In the genomic region with DNA sequence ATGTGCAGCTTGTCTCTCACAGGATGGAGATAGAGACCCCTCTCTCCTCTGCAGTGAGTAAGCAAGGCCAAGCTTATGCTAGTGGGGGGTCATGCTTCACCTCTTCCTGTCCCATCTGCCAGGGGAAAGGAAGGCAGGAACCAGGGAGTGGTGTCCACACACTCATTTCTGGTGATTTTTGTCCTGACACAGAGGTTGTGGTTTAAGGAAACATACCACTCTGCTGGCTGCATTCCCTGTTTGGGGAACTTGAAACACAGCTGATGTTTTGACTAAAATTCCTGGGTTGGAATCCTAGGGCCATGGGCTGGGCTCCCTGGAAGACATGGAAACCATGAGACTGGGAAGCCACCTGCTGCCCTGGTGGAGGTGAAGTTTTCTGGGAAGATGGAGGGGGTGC, we compare ENCODE assay signal across 22 cellular contexts. TPM values are rescaled to one million over a fixed set of nuclear protein-coding genes. Genes with fewer than 3 reads are reported as not detected.
"Had no signal": no experiment of that assay in that cellular context is flagged by ENCODE, and none has a peak within 500 bp of the region (broad histone marks: within the 10 kb centered on the region; RNA-seq: fewer than 3 reads in every experiment).

No MANE protein-coding gene starts in this region.

- H3K4me1 ChIP-seq: Peyer's patch had no signal

- H3K4me3 ChIP-seq: Peyer's patch had no signal

- H3K4me1 Mint-ChIP-seq: activated naive CD4-positive, alpha-beta T cell treated with anti-CD3 and anti-CD28 coated beads, Interleukin-2, amount 10 ng/mL, durations not matched to agents 7 days and 5 days; activated naive CD8-positive, alpha-beta T cell treated with anti-CD3 and anti-CD28 coated beads for 36 hours; activated T-helper 17 cell treated with anti-CD3 and anti-CD28 coated beads, Interleukin-2, amount 50 U/mL, for 72 hours had no signal

- FAIRE-seq: bronchial epithelial cell had no signal

- H3K36me3 ChIP-seq: Peyer's patch had no signal

- H3K27ac ChIP-seq: Peyer's patch had no signal

- H3K4me3 Mint-ChIP-seq: activated naive CD4-positive, alpha-beta T cell treated with anti-CD3 and anti-CD28 coated beads, Interleukin-2, amount 10 ng/mL, durations not matched to agents 7 days and 5 days; activated naive CD8-positive, alpha-beta T cell treated with anti-CD3 and anti-CD28 coated beads for 36 hours; activated T-helper 17 cell treated with anti-CD3 and anti-CD28 coated beads, Interleukin-2, amount 50 U/mL, for 72 hours; T-helper 1 cell treated with Interleukin-12 subunit alpha and Interleukin-12 subunit beta and Interleukin-4 antibody, amounts not matched to agents 30 μg/mL and 1 μg/mL, for 36 hours had no signal

- H3K9me3 ChIP-seq: Peyer's patch had no signal

- H3K9me3 Mint-ChIP-seq: activated naive CD4-positive, alpha-beta T cell treated with anti-CD3 and anti-CD28 coated beads, Interleukin-2, amount 10 ng/mL, durations not matched to agents 7 days and 5 days; activated T-helper 17 cell treated with anti-CD3 and anti-CD28 coated beads, Interleukin-2, amount 50 U/mL, for 72 hours; T-helper 1 cell treated with Interleukin-12 subunit alpha and Interleukin-12 subunit beta and Interleukin-4 antibody, amounts not matched to agents 30 μg/mL and 1 μg/mL, for 36 hours had no signal

- H3K27ac Mint-ChIP-seq: activated naive CD4-positive, alpha-beta T cell treated with anti-CD3 and anti-CD28 coated beads, Interleukin-2, amount 10 ng/mL, durations not matched to agents 7 days and 5 days; activated naive CD8-positive, alpha-beta T cell treated with anti-CD3 and anti-CD28 coated beads for 36 hours; activated T-helper 17 cell treated with anti-CD3 and anti-CD28 coated beads, Interleukin-2, amount 50 U/mL, for 72 hours; T-helper 1 cell treated with Interleukin-12 subunit alpha and Interleukin-12 subunit beta and Interleukin-4 antibody, amounts not matched to agents 30 μg/mL and 1 μg/mL, for 36 hours had no signal

- ATAC-seq: activated CD4-positive, CD25-positive, alpha-beta regulatory T cell treated with anti-CD3 and anti-CD28 coated beads, Interleukin-2, amount 50 U/mL, for 24 hours; activated T-helper 17 cell treated with anti-CD3 and anti-CD28 coated beads, Interleukin-2, amount 50 U/mL, for 72 hours had no signal

- H3K36me3 Mint-ChIP-seq: activated naive CD4-positive, alpha-beta T cell treated with anti-CD3 and anti-CD28 coated beads, Interleukin-2, amount 10 ng/mL, durations not matched to agents 7 days and 5 days; activated naive CD8-positive, alpha-beta T cell treated with anti-CD3 and anti-CD28 coated beads for 36 hours had no signal

- H3K27me3 ChIP-seq: Peyer's patch had no signal

- DNase-seq: activated CD4-positive, alpha-beta T cell treated with anti-CD3 and anti-CD28 coated beads for 48 hours; activated CD4-positive, alpha-beta T cell treated with anti-CD3 and anti-CD28 coated beads, Interleukin-2, amount 50 U/mL, for 48 hours; activated gamma-delta T cell treated with Interleukin-2 at 50 U/mL for 16 hours; activated naive CD4-positive, alpha-beta T cell treated with anti-CD3 and anti-CD28 coated beads, Interleukin-2, amount 10 ng/mL, durations not matched to agents 7 days and 5 days; activated naive CD8-positive, alpha-beta T cell treated with anti-CD3 and anti-CD28 coated beads for 36 hours; activated T-cell treated with anti-CD3 and anti-CD28 coated beads for 4 hours; activated T-cell treated with anti-CD3 and anti-CD28 coated beads, Interleukin-2, amount 50 U/mL, for 48 hours; central memory CD4-positive, alpha-beta T cell; NCI-H1105 treated with DMSO at 0.1 percent for 48 hours; NCI-H146; NCI-H187 treated with DMSO at 0.1 percent for 48 hours; NCI-H2081 treated with DMSO at 0.1 percent for 48 hours; NCI-H446; NCI-H524; Peyer's patch; SHP77 had no signal

RNA-seq across cellular contexts. Expression of gene C10orf120, which starts 21.4 kb away (rescaled TPM):
- total RNA-seq: activated naive CD8-positive, alpha-beta T cell treated with anti-CD3 and anti-CD28 coated beads for 36 hours; activated T-helper 17 cell treated with anti-CD3 and anti-CD28 coated beads, Interleukin-2, amount 50 U/mL, for 72 hours; bronchial epithelial cell; chondrocyte; Peyer's patch; SK-MEL-5 had no signal
